25 cellular contexts compared by ENCODE assay signal in the genomic region with DNA sequence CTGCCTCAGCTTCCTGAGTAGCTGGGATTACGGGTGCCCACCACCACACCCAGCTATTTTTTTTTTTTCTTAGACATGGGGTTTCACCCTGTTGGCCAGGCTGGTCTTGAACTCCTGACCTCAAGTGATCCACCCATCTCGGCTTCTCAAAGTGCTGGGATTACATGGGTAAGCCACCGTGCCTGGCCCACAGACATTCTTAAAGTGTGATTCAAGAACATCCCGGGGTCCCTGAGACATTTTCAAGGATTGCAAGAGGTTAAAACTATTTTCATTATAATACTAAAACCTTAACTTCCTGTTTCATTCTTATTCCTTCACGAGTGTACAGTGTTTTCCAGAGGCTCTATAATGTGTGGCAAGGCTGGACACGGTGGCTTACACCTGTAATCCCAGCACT.
"Had no signal": no experiment of that assay in that cellular context is flagged by ENCODE, and none has a peak within 500 bp of the region (broad histone marks: within the 10 kb centered on the region; RNA-seq: fewer than 3 reads in every experiment).

No MANE protein-coding gene starts in this region.

- H3K9me3 Mint-ChIP-seq: central memory CD8-positive, alpha-beta T cell; natural killer cell; type B pancreatic cell had no signal

- H3K4me3 ChIP-seq: ascending aorta, breast epithelium, colonic mucosa, dorsolateral prefrontal cortex, esophagus muscularis mucosa, smooth muscle cell, thoracic aorta, vagina had no signal

- H3K27me3 ChIP-seq: ascending aorta, breast epithelium, colonic mucosa, dorsolateral prefrontal cortex, esophagus muscularis mucosa, vagina had no signal

- H3K36me3 Mint-ChIP-seq: natural killer cell, type B pancreatic cell had no signal

- H3K27ac ChIP-seq: ascending aorta, breast epithelium, colonic mucosa, dorsolateral prefrontal cortex, esophagus muscularis mucosa, thoracic aorta, vagina, WERI-Rb-1 had no signal

- H3K9me3 ChIP-seq: breast epithelium, colonic mucosa, vagina had no signal

- FAIRE-seq: frontal cortex, islet of Langerhans had no signal

- H3K27me3 Mint-ChIP-seq: activated T-cell treated with anti-CD3 and anti-CD28 coated beads, Interleukin-2, amount 50 U/mL, for 24 hours; activated T-helper 17 cell treated with anti-CD3 and anti-CD28 coated beads, Interleukin-2, amount 50 U/mL, for 72 hours; type B pancreatic cell had no signal

- H3K4me1 ChIP-seq: colonic mucosa had no signal

- H3K27ac Mint-ChIP-seq: activated naive CD4-positive, alpha-beta T cell treated with anti-CD3 and anti-CD28 coated beads, Interleukin-2, amount 50 U/mL, for 72 hours; activated T-cell treated with anti-CD3 and anti-CD28 coated beads, Interleukin-2, amount 50 U/mL, for 24 hours; natural killer cell; type B pancreatic cell had no signal

- H3K4me2 ChIP-seq: smooth muscle cell had no signal

- H3K4me3 Mint-ChIP-seq: activated T-cell treated with anti-CD3 and anti-CD28 coated beads, Interleukin-2, amount 50 U/mL, for 24 hours; activated T-helper 17 cell treated with anti-CD3 and anti-CD28 coated beads, Interleukin-2, amount 50 U/mL, for 72 hours; central memory CD8-positive, alpha-beta T cell; natural killer cell; type B pancreatic cell had no signal

- DNase-seq: activated CD4-positive, alpha-beta T cell treated with anti-CD3 and anti-CD28 coated beads for 1 hour; activated T-cell treated with anti-CD3 and anti-CD28 coated beads, Interleukin-2, amount 50 U/mL, for 24 hours; colonic mucosa; dorsolateral prefrontal cortex; head of caudate nucleus; hypothalamus; left ventricle myocardium superior; mammary epithelial cell; midbrain; natural killer cell; stimulated activated CD4-positive, alpha-beta T cell treated with anti-CD3 and anti-CD28 coated beads, Interleukin-15, amount 100 ng/mL, for 24 hours; stimulated activated naive CD4-positive, alpha-beta T cell; WERI-Rb-1 had no signal

- H3K36me3 ChIP-seq: ascending aorta, breast epithelium, colonic mucosa, esophagus muscularis mucosa, thoracic aorta, vagina, WERI-Rb-1 had no signal
